ENCODE assay signal across 31 cellular contexts in the genomic region with DNA sequence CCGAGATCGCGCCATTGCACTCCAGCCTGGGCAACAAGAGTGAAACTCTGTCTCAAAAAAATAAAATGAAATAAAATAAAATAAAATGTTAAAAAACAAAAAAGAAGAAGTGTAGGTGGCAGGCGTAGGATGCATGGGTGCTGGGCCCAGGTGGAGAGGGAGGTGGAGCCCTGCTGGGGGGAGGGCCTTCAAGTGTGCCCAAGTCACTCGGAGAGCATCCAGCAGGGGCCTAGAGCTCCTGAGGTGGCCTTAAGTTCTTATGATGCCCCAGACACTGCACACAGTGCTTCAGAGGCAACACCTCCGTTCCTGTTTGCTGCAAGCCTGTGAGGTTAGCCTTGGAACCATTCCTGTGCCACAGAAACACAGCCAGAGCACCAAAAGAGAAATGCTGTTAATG. TPM values are rescaled to one million over a fixed set of nuclear protein-coding genes. Genes with fewer than 3 reads are reported as not detected.
DNase-seq lines count a peak whose midpoint lies in the region; ATAC-seq lines count a peak whose summit lies in the region.
"Had no signal": no experiment of that assay in that cellular context is flagged by ENCODE, and none has a peak within 500 bp of the region (broad histone marks: within the 10 kb centered on the region; RNA-seq: fewer than 3 reads in every experiment).

No MANE protein-coding gene starts in this region.

- no peak for DNase-seq in stimulated activated naive CD8-positive, alpha-beta T cell treated with anti-CD3 and anti-CD28 coated beads, Interleukin-15, amount 100 ng/mL, for 72 hours
- DNase-seq in naive thymus-derived CD4-positive, alpha-beta T cell: peak in 1 of 9 donors; percentile 33
- DNase-seq in mucosa of gallbladder (ENCODE audit: low spot score) (no peak), HAP-1 (ENCODE audit: low spot score in 2 of 2) (no peak)
- DNase-seq: activated CD8-positive, alpha-beta T cell treated with anti-CD3 and anti-CD28 coated beads for 36 hours; activated effector memory CD4-positive, alpha-beta T cell treated with anti-CD3 and anti-CD28 coated beads, Interleukin-2, amount 50 U/mL, for 16 hours; amygdala; DMS79; effector CD8-positive, alpha-beta T cell; GDM1; head of caudate nucleus; kidney; NCI-H1048; NCI-H187; NCI-H2171; NCI-H510A; OCI-M1; right lobe of liver; stimulated activated CD4-positive, alpha-beta T cell treated with anti-CD3 and anti-CD28 coated beads, Interleukin-12 subunit alpha, Interleukin-12 subunit beta, amount 100 ng/mL, for 4 hours; stimulated activated naive CD8-positive, alpha-beta T cell treated with anti-CD3 and anti-CD28 coated beads, Interleukin-15, Interleukin-2, amounts not matched to agents 100 U/mL and 50 U/mL, for 24 hours; T1000; tibial artery; WERI-Rb-1 had no signal

- H3K36me3 ChIP-seq in naive thymus-derived CD4-positive, alpha-beta T cell (ENCODE audit: control insufficient read depth in 2 of 3, insufficient read depth in 3 of 3, low read length in 3 of 3): peaks cover 19 to 87% (median 34%) of the 10 kb centered on the region in 3 experiments
- no peaks in the 10 kb centered on the region for H3K36me3 ChIP-seq in HAP-1 (replicated peaks)

- peaks cover 92% of the 10 kb centered on the region for H3K36me3 Mint-ChIP-seq in stimulated activated naive CD8-positive, alpha-beta T cell treated with anti-CD3 and anti-CD28 coated beads, Interleukin-15, Interleukin-2, amounts not matched to agents 100 ng/mL and 50 ng/mL, for 24 hours (ENCODE audit: low read depth)
- peaks cover 22% of the 10 kb centered on the region for H3K36me3 Mint-ChIP-seq in activated naive CD8-positive, alpha-beta T cell
- H3K36me3 Mint-ChIP-seq in naive thymus-derived CD4-positive, alpha-beta T cell: peaks cover 13 to 72% (median 44%) of the 10 kb centered on the region in 5 donors

- H3K9me3 ChIP-seq in naive thymus-derived CD4-positive, alpha-beta T cell (ENCODE audit: control insufficient read depth in 2 of 3, low read length in 3 of 3): no peaks in the 10 kb centered on the region
- H3K9me3 ChIP-seq in HAP-1: no peaks in the 10 kb centered on the region
- H3K9me3 ChIP-seq: right lobe of liver, tibial artery had no signal

- peaks cover 50% of the 10 kb centered on the region for H3K4me1 Mint-ChIP-seq in stimulated activated naive CD8-positive, alpha-beta T cell treated with anti-CD3 and anti-CD28 coated beads, Interleukin-15, Interleukin-2, amounts not matched to agents 100 ng/mL and 50 ng/mL, for 24 hours (ENCODE audit: low read depth)
- peaks cover 48% of the 10 kb centered on the region for H3K4me1 Mint-ChIP-seq in stimulated activated naive CD8-positive, alpha-beta T cell treated with anti-CD3 and anti-CD28 coated beads, Interleukin-15, amount 100 ng/mL, for 72 hours
- peaks cover 44% of the 10 kb centered on the region for H3K4me1 Mint-ChIP-seq in activated naive CD8-positive, alpha-beta T cell (ENCODE audit: low read depth)
- H3K4me1 Mint-ChIP-seq in naive thymus-derived CD4-positive, alpha-beta T cell: peaks cover 34 to 79% (median 66%) of the 10 kb centered on the region in 7 donors

- no peaks in the 10 kb centered on the region for H3K27me3 Mint-ChIP-seq in stimulated activated naive CD8-positive, alpha-beta T cell treated with anti-CD3 and anti-CD28 coated beads, Interleukin-15, Interleukin-2, amounts not matched to agents 100 ng/mL and 50 ng/mL, for 24 hours
- no peaks in the 10 kb centered on the region for H3K27me3 Mint-ChIP-seq in stimulated activated naive CD8-positive, alpha-beta T cell treated with anti-CD3 and anti-CD28 coated beads, Interleukin-15, amount 100 ng/mL, for 72 hours
- no peaks in the 10 kb centered on the region for H3K27me3 Mint-ChIP-seq in activated naive CD8-positive, alpha-beta T cell
- H3K27me3 Mint-ChIP-seq in naive thymus-derived CD4-positive, alpha-beta T cell: no peaks in the 10 kb centered on the region
- H3K27me3 Mint-ChIP-seq: activated CD8-positive, alpha-beta T cell treated with anti-CD3 and anti-CD28 coated beads for 36 hours; IgD-negative memory B cell; progenitor cell of endocrine pancreas had no signal

- no peak for ATAC-seq in stimulated activated naive CD8-positive, alpha-beta T cell treated with anti-CD3 and anti-CD28 coated beads, Interleukin-15, amount 100 ng/mL, for 72 hours
- ATAC-seq in naive thymus-derived CD4-positive, alpha-beta T cell: peak; percentile 59
- no peak for ATAC-seq in HG03457 (IDR thresholded peaks at IDR 0.05; ENCODE audit: unreplicated experiment)
- ATAC-seq: activated CD8-positive, alpha-beta T cell treated with anti-CD3 and anti-CD28 coated beads for 36 hours; right lobe of liver; Right ventricle myocardium inferior; stimulated activated naive CD8-positive, alpha-beta T cell treated with anti-CD3 and anti-CD28 coated beads, Interleukin-15, Interleukin-2, amounts not matched to agents 100 U/mL and 50 U/mL, for 24 hours had no signal

- no peak overlapping the region for H3K4me3 ChIP-seq in naive thymus-derived CD4-positive, alpha-beta T cell (ENCODE audit: low read length)
- H3K4me3 ChIP-seq in HAP-1: no peak overlapping the region
- H3K4me3 ChIP-seq: BLaER1 treated with 17β-estradiol and CSF1 and Interleukin-3, amounts not matched to agents 10 nM and 100 nM; right lobe of liver; tibial artery had no signal

- H3K4me1 ChIP-seq in naive thymus-derived CD4-positive, alpha-beta T cell (ENCODE audit: control insufficient read depth in 2 of 2, insufficient read depth in 2 of 2, low read length in 2 of 2): peaks cover 0 to 10% of the 10 kb centered on the region in 2 donors
- no peaks in the 10 kb centered on the region for H3K4me1 ChIP-seq in HAP-1

- in situ Hi-C loops in HAP-1 (cut with MboI; ENCODE audit: low sequenced_read_pairs): no loop called here

- no peaks in the 10 kb centered on the region for H3K9me3 Mint-ChIP-seq in stimulated activated naive CD8-positive, alpha-beta T cell treated with anti-CD3 and anti-CD28 coated beads, Interleukin-15, Interleukin-2, amounts not matched to agents 100 ng/mL and 50 ng/mL, for 24 hours
- no peaks in the 10 kb centered on the region for H3K9me3 Mint-ChIP-seq in stimulated activated naive CD8-positive, alpha-beta T cell treated with anti-CD3 and anti-CD28 coated beads, Interleukin-15, amount 100 ng/mL, for 72 hours
- no peaks in the 10 kb centered on the region for H3K9me3 Mint-ChIP-seq in activated naive CD8-positive, alpha-beta T cell (ENCODE audit: low read depth)
- H3K9me3 Mint-ChIP-seq in naive thymus-derived CD4-positive, alpha-beta T cell: peaks cover 0 to 3% (median 0%) of the 10 kb centered on the region in 11 donors
- H3K9me3 Mint-ChIP-seq: activated CD8-positive, alpha-beta T cell treated with anti-CD3 and anti-CD28 coated beads for 36 hours; IgD-negative memory B cell had no signal

- intact Hi-C loops in naive thymus-derived CD4-positive, alpha-beta T cell (cut with micrococcal nuclease): no loop called here

- H3K27me3 ChIP-seq in naive thymus-derived CD4-positive, alpha-beta T cell (ENCODE audit: control insufficient read depth in 2 of 2, insufficient read depth in 2 of 2, low read length in 2 of 2): no peaks in the 10 kb centered on the region
- no peaks in the 10 kb centered on the region for H3K27me3 ChIP-seq in HAP-1 (ENCODE audit: low read depth)
- H3K27me3 ChIP-seq: BLaER1 treated with 17β-estradiol and CSF1 and Interleukin-3, amounts not matched to agents 10 nM and 100 nM; right lobe of liver; tibial artery had no signal

- H3K27ac ChIP-seq in naive thymus-derived CD4-positive, alpha-beta T cell (ENCODE audit: low read depth, low read length): no peak overlapping the region
- H3K27ac ChIP-seq: BLaER1 treated with 17β-estradiol and CSF1 and Interleukin-3, amounts not matched to agents 10 nM and 100 nM; epithelial cell of prostate; right lobe of liver; tibial artery; WERI-Rb-1 had no signal

- H3K27ac Mint-ChIP-seq in stimulated activated naive CD8-positive, alpha-beta T cell treated with anti-CD3 and anti-CD28 coated beads, Interleukin-15, Interleukin-2, amounts not matched to agents 100 ng/mL and 50 ng/mL, for 24 hours: peak overlapping the region; percentile 34
- H3K27ac Mint-ChIP-seq in stimulated activated naive CD8-positive, alpha-beta T cell treated with anti-CD3 and anti-CD28 coated beads, Interleukin-15, amount 100 ng/mL, for 72 hours: no peak overlapping the region
- peak overlapping the region; percentile 74 for H3K27ac Mint-ChIP-seq in activated naive CD8-positive, alpha-beta T cell
- H3K27ac Mint-ChIP-seq in naive thymus-derived CD4-positive, alpha-beta T cell: peak overlapping the region in 7 of 9 donors; percentile 48 to 85 (median 74)
- H3K27ac Mint-ChIP-seq: activated CD8-positive, alpha-beta T cell treated with anti-CD3 and anti-CD28 coated beads for 36 hours; IgD-negative memory B cell; progenitor cell of endocrine pancreas had no signal

- H3K4me3 Mint-ChIP-seq in stimulated activated naive CD8-positive, alpha-beta T cell treated with anti-CD3 and anti-CD28 coated beads, Interleukin-15, Interleukin-2, amounts not matched to agents 100 ng/mL and 50 ng/mL, for 24 hours: no peak overlapping the region
- no peak overlapping the region for H3K4me3 Mint-ChIP-seq in stimulated activated naive CD8-positive, alpha-beta T cell treated with anti-CD3 and anti-CD28 coated beads, Interleukin-15, amount 100 ng/mL, for 72 hours
- no peak overlapping the region for H3K4me3 Mint-ChIP-seq in activated naive CD8-positive, alpha-beta T cell
- peak overlapping the region in 3 of 10 donors; percentile 41 to 60 (median 49) for H3K4me3 Mint-ChIP-seq in naive thymus-derived CD4-positive, alpha-beta T cell
- H3K4me3 Mint-ChIP-seq: activated CD8-positive, alpha-beta T cell treated with anti-CD3 and anti-CD28 coated beads for 36 hours; IgD-negative memory B cell had no signal

- POLR2A ChIA-PET in naive thymus-derived CD4-positive, alpha-beta T cell (lab: Charles Lee): interaction anchor here (0.8 to 2.8 kb wide), 5 partner anchors 17 to 101 kb away, joined by 3 to 9 read pairs (median 4); no protein-coding TSS in a partner anchor

- CTCF ChIA-PET in naive thymus-derived CD4-positive, alpha-beta T cell (lab: Charles Lee): interaction anchor here (0.7 kb wide), 1 partner anchor 18 kb away, joined by 3 read pairs; no protein-coding TSS in a partner anchor

RNA-seq across cellular contexts. Expression of gene IL4R, which starts 23.2 kb away (rescaled TPM):
- 100 to 1,000 TPM; 158 to 498 (median 198) TPM for total RNA-seq in naive thymus-derived CD4-positive, alpha-beta T cell
- 100 to 1,000 TPM in 1 of 2 donors, 10 to 100 TPM in 1; 99.8 to 128 TPM for polyA plus RNA-seq in naive thymus-derived CD4-positive, alpha-beta T cell
- total RNA-seq in mucosa of gallbladder: 74.2 TPM

Comparison
In these comparisons a context has a peak if more than half of its experiments do, and no peak if none do; other contexts are left out.
1. H3K27ac Mint-ChIP-seq: peak in stimulated activated naive CD8-positive, alpha-beta T cell treated with anti-CD3 and anti-CD28 coated beads, Interleukin-15, Interleukin-2, amounts not matched to agents 100 ng/mL and 50 ng/mL, for 24 hours (single experiment), activated naive CD8-positive, alpha-beta T cell (single experiment) and naive thymus-derived CD4-positive, alpha-beta T cell (7 of 9); none in stimulated activated naive CD8-positive, alpha-beta T cell treated with anti-CD3 and anti-CD28 coated beads, Interleukin-15, amount 100 ng/mL, for 72 hours (0 of 2).